ENCODE assay signal across 1 cellular context in the genomic region with DNA sequence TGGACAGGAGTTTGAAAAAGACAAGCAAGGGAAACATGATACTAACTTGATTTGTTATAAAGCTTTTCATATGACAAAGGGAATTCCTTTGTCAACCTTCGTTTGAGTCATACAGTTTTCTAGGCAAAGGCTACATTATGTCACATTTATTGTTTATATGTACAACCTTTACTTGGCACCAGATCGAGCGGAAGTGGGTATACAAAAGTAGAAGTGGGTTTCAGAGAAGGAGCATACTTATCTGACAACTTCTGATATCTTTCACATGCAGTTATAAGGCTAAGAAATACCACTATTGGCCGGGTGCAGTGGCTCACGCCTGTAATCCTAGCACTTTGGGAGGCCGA.
TF ChIP-seq lines count a peak whose summit lies in the region.

No MANE protein-coding gene starts in this region.

TF ChIP-seq in SK-N-SH, 30 proteins besides CTCF, POLR2A, EP300 and RAD21 (continued from another document):
- TF ChIP-seq, protein P1, sequence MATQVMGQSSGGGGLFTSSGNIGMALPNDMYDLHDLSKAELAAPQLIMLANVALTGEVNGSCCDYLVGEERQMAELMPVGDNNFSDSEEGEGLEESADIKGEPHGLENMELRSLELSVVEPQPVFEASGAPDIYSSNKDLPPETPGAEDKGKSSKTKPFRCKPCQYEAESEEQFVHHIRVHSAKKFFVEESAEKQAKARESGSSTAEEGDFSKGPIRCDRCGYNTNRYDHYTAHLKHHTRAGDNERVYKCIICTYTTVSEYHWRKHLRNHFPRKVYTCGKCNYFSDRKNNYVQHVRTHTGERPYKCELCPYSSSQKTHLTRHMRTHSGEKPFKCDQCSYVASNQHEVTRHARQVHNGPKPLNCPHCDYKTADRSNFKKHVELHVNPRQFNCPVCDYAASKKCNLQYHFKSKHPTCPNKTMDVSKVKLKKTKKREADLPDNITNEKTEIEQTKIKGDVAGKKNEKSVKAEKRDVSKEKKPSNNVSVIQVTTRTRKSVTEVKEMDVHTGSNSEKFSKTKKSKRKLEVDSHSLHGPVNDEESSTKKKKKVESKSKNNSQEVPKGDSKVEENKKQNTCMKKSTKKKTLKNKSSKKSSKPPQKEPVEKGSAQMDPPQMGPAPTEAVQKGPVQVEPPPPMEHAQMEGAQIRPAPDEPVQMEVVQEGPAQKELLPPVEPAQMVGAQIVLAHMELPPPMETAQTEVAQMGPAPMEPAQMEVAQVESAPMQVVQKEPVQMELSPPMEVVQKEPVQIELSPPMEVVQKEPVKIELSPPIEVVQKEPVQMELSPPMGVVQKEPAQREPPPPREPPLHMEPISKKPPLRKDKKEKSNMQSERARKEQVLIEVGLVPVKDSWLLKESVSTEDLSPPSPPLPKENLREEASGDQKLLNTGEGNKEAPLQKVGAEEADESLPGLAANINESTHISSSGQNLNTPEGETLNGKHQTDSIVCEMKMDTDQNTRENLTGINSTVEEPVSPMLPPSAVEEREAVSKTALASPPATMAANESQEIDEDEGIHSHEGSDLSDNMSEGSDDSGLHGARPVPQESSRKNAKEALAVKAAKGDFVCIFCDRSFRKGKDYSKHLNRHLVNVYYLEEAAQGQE (IDR thresholded peaks at IDR 0.05; ENCODE audit: low read depth, low read length): no peak
- TF ChIP-seq SMC3 (IDR thresholded peaks at IDR 0.05; ENCODE audit: low read depth, low read length) (no peak), TCF12 (IDR thresholded peaks at IDR 0.05) (peak; percentile 56; the same call in 1 of the 2 replicates), FOSL2 (IDR thresholded peaks at IDR 0.05; ENCODE audit: borderline replicate concordance, low read depth) (0 out of 2 replicates have a peak, but pooled peaks have one; percentile 46), JUND (IDR thresholded peaks at IDR 0.05) (peak; percentile 47), MEF2A (IDR thresholded peaks at IDR 0.05; ENCODE audit: borderline replicate concordance, low read depth) (no peak), YY1 (IDR thresholded peaks at IDR 0.05; ENCODE audit: low read depth) (no peak), MXI1 (IDR thresholded peaks at IDR 0.05; ENCODE audit: low read depth, low read length) (no peak), NFIC (IDR thresholded peaks at IDR 0.05; ENCODE audit: borderline replicate concordance) (peak; percentile 66; the same call in 1 of the 2 replicates)
- TF ChIP-seq, protein P2, sequence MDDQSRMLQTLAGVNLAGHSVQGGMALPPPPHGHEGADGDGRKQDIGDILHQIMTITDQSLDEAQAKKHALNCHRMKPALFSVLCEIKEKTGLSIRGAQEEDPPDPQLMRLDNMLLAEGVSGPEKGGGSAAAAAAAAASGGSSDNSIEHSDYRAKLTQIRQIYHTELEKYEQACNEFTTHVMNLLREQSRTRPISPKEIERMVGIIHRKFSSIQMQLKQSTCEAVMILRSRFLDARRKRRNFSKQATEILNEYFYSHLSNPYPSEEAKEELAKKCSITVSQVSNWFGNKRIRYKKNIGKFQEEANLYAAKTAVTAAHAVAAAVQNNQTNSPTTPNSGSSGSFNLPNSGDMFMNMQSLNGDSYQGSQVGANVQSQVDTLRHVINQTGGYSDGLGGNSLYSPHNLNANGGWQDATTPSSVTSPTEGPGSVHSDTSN (IDR thresholded peaks at IDR 0.05): peak; percentile 63
- TF ChIP-seq, protein P3, sequence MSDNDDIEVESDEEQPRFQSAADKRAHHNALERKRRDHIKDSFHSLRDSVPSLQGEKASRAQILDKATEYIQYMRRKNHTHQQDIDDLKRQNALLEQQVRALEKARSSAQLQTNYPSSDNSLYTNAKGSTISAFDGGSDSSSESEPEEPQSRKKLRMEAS (IDR thresholded peaks at IDR 0.05; ENCODE audit: low read depth): no peak; the same call in 1 of the 2 replicates
